ENCODE assay signal across 1 cellular context in the genomic region with DNA sequence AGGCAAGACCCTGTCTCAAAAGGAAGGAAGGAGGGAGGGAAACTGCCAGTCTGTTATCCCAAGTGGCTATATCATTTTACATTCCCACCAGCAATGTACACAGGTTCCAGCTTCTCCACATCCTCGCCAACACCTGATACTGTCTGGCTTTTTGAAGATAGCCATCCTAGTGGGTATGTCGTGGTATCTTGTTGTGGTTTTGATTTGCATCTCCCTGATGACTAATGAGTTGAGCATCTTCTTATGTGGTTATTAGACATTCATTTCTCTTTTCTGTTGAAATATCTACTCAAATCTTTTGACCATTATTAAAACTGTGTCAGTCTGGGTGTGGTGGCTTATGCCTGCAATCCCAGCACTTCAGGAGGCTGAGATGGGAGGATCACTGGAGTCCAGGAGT.
TF ChIP-seq lines count a peak whose summit lies in the region.

No MANE protein-coding gene starts in this region.

TF ChIP-seq in GM23338, 12 proteins besides CTCF, POLR2A, EP300 and RAD21 (continued from another document):
- TF ChIP-seq, protein P1, sequence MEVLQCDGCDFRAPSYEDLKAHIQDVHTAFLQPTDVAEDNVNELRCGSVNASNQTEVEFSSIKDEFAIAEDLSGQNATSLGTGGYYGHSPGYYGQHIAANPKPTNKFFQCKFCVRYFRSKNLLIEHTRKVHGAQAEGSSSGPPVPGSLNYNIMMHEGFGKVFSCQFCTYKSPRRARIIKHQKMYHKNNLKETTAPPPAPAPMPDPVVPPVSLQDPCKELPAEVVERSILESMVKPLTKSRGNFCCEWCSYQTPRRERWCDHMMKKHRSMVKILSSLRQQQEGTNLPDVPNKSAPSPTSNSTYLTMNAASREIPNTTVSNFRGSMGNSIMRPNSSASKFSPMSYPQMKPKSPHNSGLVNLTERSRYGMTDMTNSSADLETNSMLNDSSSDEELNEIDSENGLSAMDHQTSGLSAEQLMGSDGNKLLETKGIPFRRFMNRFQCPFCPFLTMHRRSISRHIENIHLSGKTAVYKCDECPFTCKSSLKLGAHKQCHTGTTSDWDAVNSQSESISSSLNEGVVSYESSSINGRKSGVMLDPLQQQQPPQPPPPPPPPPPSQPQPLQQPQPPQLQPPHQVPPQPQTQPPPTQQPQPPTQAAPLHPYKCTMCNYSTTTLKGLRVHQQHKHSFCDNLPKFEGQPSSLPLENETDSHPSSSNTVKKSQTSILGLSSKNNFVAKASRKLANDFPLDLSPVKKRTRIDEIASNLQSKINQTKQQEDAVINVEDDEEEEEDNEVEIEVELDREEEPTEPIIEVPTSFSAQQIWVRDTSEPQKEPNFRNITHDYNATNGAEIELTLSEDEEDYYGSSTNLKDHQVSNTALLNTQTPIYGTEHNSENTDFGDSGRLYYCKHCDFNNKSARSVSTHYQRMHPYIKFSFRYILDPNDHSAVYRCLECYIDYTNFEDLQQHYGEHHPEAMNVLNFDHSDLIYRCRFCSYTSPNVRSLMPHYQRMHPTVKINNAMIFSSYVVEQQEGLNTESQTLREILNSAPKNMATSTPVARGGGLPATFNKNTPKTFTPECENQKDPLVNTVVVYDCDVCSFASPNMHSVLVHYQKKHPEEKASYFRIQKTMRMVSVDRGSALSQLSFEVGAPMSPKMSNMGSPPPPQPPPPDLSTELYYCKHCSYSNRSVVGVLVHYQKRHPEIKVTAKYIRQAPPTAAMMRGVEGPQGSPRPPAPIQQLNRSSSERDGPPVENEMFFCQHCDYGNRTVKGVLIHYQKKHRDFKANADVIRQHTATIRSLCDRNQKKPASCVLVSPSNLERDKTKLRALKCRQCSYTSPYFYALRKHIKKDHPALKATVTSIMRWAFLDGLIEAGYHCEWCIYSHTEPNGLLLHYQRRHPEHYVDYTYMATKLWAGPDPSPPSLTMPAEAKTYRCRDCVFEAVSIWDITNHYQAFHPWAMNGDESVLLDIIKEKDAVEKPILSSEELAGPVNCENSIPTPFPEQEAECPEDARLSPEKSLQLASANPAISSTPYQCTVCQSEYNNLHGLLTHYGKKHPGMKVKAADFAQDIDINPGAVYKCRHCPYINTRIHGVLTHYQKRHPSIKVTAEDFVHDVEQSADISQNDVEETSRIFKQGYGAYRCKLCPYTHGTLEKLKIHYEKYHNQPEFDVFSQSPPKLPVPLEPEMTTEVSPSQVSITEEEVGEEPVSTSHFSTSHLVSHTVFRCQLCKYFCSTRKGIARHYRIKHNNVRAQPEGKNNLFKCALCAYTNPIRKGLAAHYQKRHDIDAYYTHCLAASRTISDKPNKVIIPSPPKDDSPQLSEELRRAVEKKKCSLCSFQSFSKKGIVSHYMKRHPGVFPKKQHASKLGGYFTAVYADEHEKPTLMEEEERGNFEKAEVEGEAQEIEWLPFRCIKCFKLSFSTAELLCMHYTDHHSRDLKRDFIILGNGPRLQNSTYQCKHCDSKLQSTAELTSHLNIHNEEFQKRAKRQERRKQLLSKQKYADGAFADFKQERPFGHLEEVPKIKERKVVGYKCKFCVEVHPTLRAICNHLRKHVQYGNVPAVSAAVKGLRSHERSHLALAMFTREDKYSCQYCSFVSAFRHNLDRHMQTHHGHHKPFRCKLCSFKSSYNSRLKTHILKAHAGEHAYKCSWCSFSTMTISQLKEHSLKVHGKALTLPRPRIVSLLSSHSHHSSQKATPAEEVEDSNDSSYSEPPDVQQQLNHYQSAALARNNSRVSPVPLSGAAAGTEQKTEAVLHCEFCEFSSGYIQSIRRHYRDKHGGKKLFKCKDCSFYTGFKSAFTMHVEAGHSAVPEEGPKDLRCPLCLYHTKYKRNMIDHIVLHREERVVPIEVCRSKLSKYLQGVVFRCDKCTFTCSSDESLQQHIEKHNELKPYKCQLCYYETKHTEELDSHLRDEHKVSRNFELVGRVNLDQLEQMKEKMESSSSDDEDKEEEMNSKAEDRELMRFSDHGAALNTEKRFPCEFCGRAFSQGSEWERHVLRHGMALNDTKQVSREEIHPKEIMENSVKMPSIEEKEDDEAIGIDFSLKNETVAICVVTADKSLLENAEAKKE (CRISPR knock-in tag; IDR thresholded peaks at IDR 0.05), result no peak
